ENCODE assay signal across 23 cellular contexts in the genomic region with DNA sequence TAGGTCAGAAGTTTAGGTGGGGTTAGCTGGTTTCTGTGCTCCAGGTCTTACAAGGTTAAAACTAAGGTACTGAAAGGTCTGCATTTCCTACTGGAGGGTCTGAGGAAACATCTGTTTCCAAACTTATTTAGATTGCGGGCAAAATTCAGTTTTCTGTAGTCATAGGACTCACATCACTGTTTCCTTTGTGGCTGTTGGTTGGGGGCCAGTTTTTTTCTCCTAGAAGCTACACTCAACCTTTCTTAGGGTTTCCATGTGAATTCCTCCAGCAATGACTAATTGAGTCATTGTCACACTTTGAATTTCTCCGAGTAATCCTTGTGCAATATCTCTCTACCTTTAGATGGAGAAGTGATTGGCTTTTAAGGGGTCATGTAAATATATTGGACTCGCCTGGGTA.
A peak's percentile ranks its signal among the peaks of the same experiment; 100 is the strongest.
DNase-seq lines count a peak whose midpoint lies in the region; ATAC-seq and TF ChIP-seq lines count a peak whose summit lies in the region.
"Had no signal": no experiment of that assay in that cellular context is flagged by ENCODE, and none has a peak within 500 bp of the region (broad histone marks: within the 10 kb centered on the region; RNA-seq: fewer than 3 reads in every experiment).

No MANE protein-coding gene starts in this region.

- peak overlapping the region; percentile 19 for H2BK15ac ChIP-seq in mesendoderm (replicated peaks; ENCODE audit: low read depth)

- H3K4me3 ChIP-seq in Loucy (ENCODE audit: low read length, poor library complexity, severe bottlenecking) (peak overlapping the region; percentile 58), cardiac fibroblast (replicated peaks in 1 of 2; ENCODE audit: low read depth in 2 of 2, low read length in 2 of 2) (no peak overlapping the region), mesendoderm (ENCODE audit: low read length) (no peak overlapping the region)
- H3K4me3 ChIP-seq: right atrium auricular region, thyroid gland had no signal

- no peaks in the 10 kb centered on the region for H3K79me1 ChIP-seq in mesendoderm (ENCODE audit: low read length)

- peaks cover 15% of the 10 kb centered on the region; the same call in 1 of the 2 replicates for H3F3A ChIP-seq in Loucy (ENCODE audit: low read depth)

- H2AK5ac ChIP-seq in mesendoderm (ENCODE audit: low read length): no peak overlapping the region

- no CpG with 5 or more reads among the region's 3 CpGs for WGBS in mesendoderm (ENCODE audit: extremely low coverage, insufficient coverage, low lambda C conversion rate)

- no peaks in the 10 kb centered on the region for H3K9me3 ChIP-seq in Loucy (ENCODE audit: insufficient read depth, low read depth, low read length)
- H3K9me3 ChIP-seq: right atrium auricular region, thyroid gland had no signal

- no peak overlapping the region for H4K8ac ChIP-seq in mesendoderm (ENCODE audit: low read depth, low read length)

- no peak overlapping the region for H4K5ac ChIP-seq in mesendoderm (ENCODE audit: low read length)

- peaks cover 57% of the 10 kb centered on the region for H3K4me1 ChIP-seq in Loucy (ENCODE audit: insufficient read depth, low read length, poor library complexity, severe bottlenecking)
- H3K4me1 ChIP-seq in mesendoderm (ENCODE audit: control insufficient read depth, low read depth, low read length): no peaks in the 10 kb centered on the region
- H3K4me1 ChIP-seq: right atrium auricular region had no signal

- no peak overlapping the region for H3K18ac ChIP-seq in mesendoderm (ENCODE audit: low read length)

- H3K79me2 ChIP-seq in Loucy (ENCODE audit: insufficient read depth, low read length) (no peaks in the 10 kb centered on the region), mesendoderm (ENCODE audit: control insufficient read depth, insufficient read depth, low read length) (no peaks in the 10 kb centered on the region)

- H3K4me2 ChIP-seq in Loucy (ENCODE audit: low read depth, low read length, poor library complexity, severe bottlenecking): peak overlapping the region; percentile 74
- no peak overlapping the region for H3K4me2 ChIP-seq in mesendoderm (ENCODE audit: low read length)

- no peak for TF ChIP-seq CTCF in Loucy (conservative IDR thresholded peaks at IDR 0.05; ENCODE audit: low read length)
- no peak for TF ChIP-seq CTCF in cardiac fibroblast (IDR thresholded peaks at IDR 0.05; ENCODE audit: low read depth, low read length)

- no peak overlapping the region for H3K56ac ChIP-seq in mesendoderm (ENCODE audit: low read length)

- ATAC-seq in GM18517 (IDR thresholded peaks at IDR 0.05; ENCODE audit: unreplicated experiment) (no peak), HG03442 (IDR thresholded peaks at IDR 0.05; ENCODE audit: unreplicated experiment) (no peak), GM18502 (IDR thresholded peaks at IDR 0.05; ENCODE audit: poor library complexity, unreplicated experiment) (no peak)
- ATAC-seq: activated CD8-positive, alpha-beta T cell treated with anti-CD3 and anti-CD28 coated beads for 36 hours had no signal

- no peaks in the 10 kb centered on the region for H3K9me2 ChIP-seq in Loucy (replicated peaks; ENCODE audit: low read depth, low read length)

- no peak overlapping the region for H3K4ac ChIP-seq in mesendoderm (ENCODE audit: low read depth, low read length)

- no peaks in the 10 kb centered on the region for H4K20me1 ChIP-seq in Loucy (ENCODE audit: insufficient read depth, low read length, poor library complexity, severe bottlenecking)

- H2BK120ac ChIP-seq in mesendoderm (ENCODE audit: low read depth, low read length): no peak overlapping the region

- peak; percentile 12 for DNase-seq in H4 (ENCODE audit: low spot score)
- DNase-seq in cardiac fibroblast (ENCODE audit: low read depth in 2 of 2): peak; percentile 5 to 64
- peak; percentile 31 for DNase-seq in mesendoderm
- no peak for DNase-seq in NCI-H1417 treated with DMSO at 0.1 percent for 48 hours (lab: John Stamatoyannopoulos, UW)
- DNase-seq: activated CD8-positive, alpha-beta T cell treated with anti-CD3 and anti-CD28 coated beads for 36 hours; activated naive CD4-positive, alpha-beta T cell treated with Interleukin-2 at 50 U/mL for 16 hours; amniotic stem cell; CD4-positive, alpha-beta T cell; effector CD4-positive, alpha-beta T cell; GF-D8; mammary epithelial cell; MM.1S; NCI-H146; NCI-H2171; NCI-H526; stimulated activated CD4-positive, alpha-beta T cell treated with anti-CD3 and anti-CD28 coated beads, Interleukin-4, amount 100 ng/mL, for 24 hours; T1000; thyroid gland had no signal

- H3K27ac ChIP-seq in mesendoderm (ENCODE audit: low read depth, low read length): no peak overlapping the region
- H3K27ac ChIP-seq: right atrium auricular region, thyroid gland had no signal

- H3K27me3 ChIP-seq in Loucy (ENCODE audit: insufficient read depth, low read length, poor library complexity, severe bottlenecking): no peaks in the 10 kb centered on the region
- no peaks in the 10 kb centered on the region for H3K27me3 ChIP-seq in mesendoderm (ENCODE audit: insufficient read depth, low read length, poor library complexity)
- H3K27me3 ChIP-seq: right atrium auricular region, thyroid gland had no signal

- H3K36me3 ChIP-seq in Loucy (ENCODE audit: insufficient read depth, low read length) (no peaks in the 10 kb centered on the region), mesendoderm (ENCODE audit: control insufficient read depth, insufficient read depth, low read length) (no peaks in the 10 kb centered on the region)
- H3K36me3 ChIP-seq: right atrium auricular region, thyroid gland had no signal

- H2BK5ac ChIP-seq in mesendoderm (ENCODE audit: low read length): no peak overlapping the region

- H3K9ac ChIP-seq in Loucy (ENCODE audit: low read depth, low read length, poor library complexity, severe bottlenecking): peak overlapping the region; percentile 63
- no peak overlapping the region for H3K9ac ChIP-seq in mesendoderm (ENCODE audit: low read length)

- no peak overlapping the region for H3K23ac ChIP-seq in mesendoderm (ENCODE audit: low read length)

- peak overlapping the region; percentile 62; the same call in 1 of the 2 replicates for H2AFZ ChIP-seq in Loucy (ENCODE audit: low read length)
